1 cellular context compared by ENCODE assay signal in genomic region chr21:14271053-14271452, GRCh38.
TF ChIP-seq lines count a peak whose summit lies in the region.

No MANE protein-coding gene starts in this region.

TF ChIP-seq in K562, 482 proteins besides CTCF, POLR2A, EP300 and RAD21 (continued from another document and continues in another):
- no peak for TF ChIP-seq ETV6 (IDR thresholded peaks at IDR 0.05; ENCODE audit: borderline replicate concordance in 1 of 2, low read depth in 2 of 2, low read length in 1 of 2)
- TF ChIP-seq ETV6 (CRISPR knock-in tag; IDR thresholded peaks at IDR 0.05; ENCODE audit: borderline replicate concordance) = no peak
- TF ChIP-seq ZBTB1 (CRISPR knock-in tag; IDR thresholded peaks at IDR 0.05; ENCODE audit: borderline replicate concordance, low read depth) = no peak
- TF ChIP-seq MAX (CRISPR knock-in tag; IDR thresholded peaks at IDR 0.05) = no peak
- no peak for TF ChIP-seq CAMTA2 (CRISPR knock-in tag; conservative IDR thresholded peaks at IDR 0.05)
- TF ChIP-seq PATZ1 (CRISPR knock-in tag; IDR thresholded peaks at IDR 0.05; ENCODE audit: borderline replicate concordance) = no peak
- TF ChIP-seq TCF7 (IDR thresholded peaks at IDR 0.05; ENCODE audit: borderline replicate concordance) = no peak
- TF ChIP-seq FOXP1 (CRISPR knock-in tag; IDR thresholded peaks at IDR 0.05) = no peak
- no peak for TF ChIP-seq ARID4B (CRISPR knock-in tag; IDR thresholded peaks at IDR 0.05)
- TF ChIP-seq ZNF583 (CRISPR knock-in tag; IDR thresholded peaks at IDR 0.05) = no peak
- no peak for TF ChIP-seq IRF1 (CRISPR knock-in tag; IDR thresholded peaks at IDR 0.05; ENCODE audit: borderline replicate concordance)
- no peak for TF ChIP-seq AFF4 (CRISPR knock-in tag; IDR thresholded peaks at IDR 0.05)
- peak; percentile 69 for TF ChIP-seq MEF2D (tag; conservative IDR thresholded peaks at IDR 0.05; ENCODE audit: low read depth)
- no peak for TF ChIP-seq FOXJ3 (CRISPR knock-in tag; IDR thresholded peaks at IDR 0.05)
- no peak for TF ChIP-seq SMARCB1 (IDR thresholded peaks at IDR 0.05; ENCODE audit: insufficient read length, low read depth)
- peak; percentile 23 for TF ChIP-seq TAF9B (IDR thresholded peaks at IDR 0.05; ENCODE audit: partially characterized antibody)
- TF ChIP-seq ID3 (CRISPR knock-in tag; IDR thresholded peaks at IDR 0.05) = no peak
- TF ChIP-seq ID3 (tag; IDR thresholded peaks at IDR 0.05) = no peak
- TF ChIP-seq HDAC6 (IDR thresholded peaks at IDR 0.05; ENCODE audit: low read depth, low read length) = no peak
- no peak for TF ChIP-seq ZNF766 (CRISPR knock-in tag; conservative IDR thresholded peaks at IDR 0.05)
- no peak for TF ChIP-seq ZNF311 (CRISPR knock-in tag; IDR thresholded peaks at IDR 0.05)
- TF ChIP-seq ADNP (tag; IDR thresholded peaks at IDR 0.05) = no peak
- TF ChIP-seq DIDO1 (tag; IDR thresholded peaks at IDR 0.05; ENCODE audit: low read depth) = no peak
- no peak for TF ChIP-seq WHSC1 (IDR thresholded peaks at IDR 0.05; ENCODE audit: low read length)
- TF ChIP-seq ZNF354B (CRISPR knock-in tag; IDR thresholded peaks at IDR 0.05) = no peak
- no peak for TF ChIP-seq POLR2H (tag; IDR thresholded peaks at IDR 0.05; ENCODE audit: low read depth)
- no peak for TF ChIP-seq ZNF133 (CRISPR knock-in tag; IDR thresholded peaks at IDR 0.05)
- TF ChIP-seq HMBOX1 (IDR thresholded peaks at IDR 0.05) = no peak
- TF ChIP-seq ELK1 (CRISPR knock-in tag; IDR thresholded peaks at IDR 0.05) = no peak
- peak; percentile 14; the same call in 1 of the 2 replicates for TF ChIP-seq PKNOX1 (IDR thresholded peaks at IDR 0.05)
- no peak for TF ChIP-seq GMEB1 (CRISPR knock-in tag; IDR thresholded peaks at IDR 0.05)
- no peak for TF ChIP-seq ESRRB (CRISPR knock-in tag; IDR thresholded peaks at IDR 0.05; ENCODE audit: borderline replicate concordance)
- TF ChIP-seq HNRNPL (IDR thresholded peaks at IDR 0.05; ENCODE audit: low read depth, low read length) = no peak
- TF ChIP-seq HNRNPH1 (optimal IDR thresholded peaks at IDR 0.05; ENCODE audit: low read depth, low read length) = no peak
- no peak for TF ChIP-seq ZNF584 (CRISPR knock-in tag; IDR thresholded peaks at IDR 0.05; ENCODE audit: low read depth)
- no peak for TF ChIP-seq ZNF121 (CRISPR knock-in tag; conservative IDR thresholded peaks at IDR 0.05)
- TF ChIP-seq FOSL1 (tag; conservative IDR thresholded peaks at IDR 0.05) = 0 out of 2 replicates have a peak, but pooled peaks have one; percentile 11
- no peak for TF ChIP-seq RERE (CRISPR knock-in tag; IDR thresholded peaks at IDR 0.05; ENCODE audit: borderline replicate concordance)
